ENCODE assay signal across 7 cellular contexts in genomic region chr5:175910072-175910471, GRCh38. TPM values are rescaled to one million over a fixed set of nuclear protein-coding genes. Genes with fewer than 3 reads are reported as not detected.
"Had no signal": no experiment of that assay in that cellular context is flagged by ENCODE, and none has a peak within 500 bp of the region (broad histone marks: within the 10 kb centered on the region; RNA-seq: fewer than 3 reads in every experiment).

No MANE protein-coding gene starts in this region.

RNA-seq across cellular contexts. Expression of gene CPLX2, which starts 38.7 kb away (rescaled TPM):
- total RNA-seq: activated CD8-positive, alpha-beta T cell treated with anti-CD3 and anti-CD28 coated beads for 36 hours; activated naive CD4-positive, alpha-beta T cell treated with anti-CD3 and anti-CD28 coated beads, Interleukin-2, amount 50 U/mL, for 72 hours; LHCN-M2; M059J; SJSA1; T-helper 1 cell treated with Interleukin-12 subunit alpha and Interleukin-12 subunit beta and Interleukin-4 antibody, amounts not matched to agents 30 ng/mL and 1 ng/mL, for 36 hours had no signal
- polyA plus RNA-seq: IgD-negative memory B cell had no signal
